ENCODE assay signal across 1 cellular context in the genomic region with DNA sequence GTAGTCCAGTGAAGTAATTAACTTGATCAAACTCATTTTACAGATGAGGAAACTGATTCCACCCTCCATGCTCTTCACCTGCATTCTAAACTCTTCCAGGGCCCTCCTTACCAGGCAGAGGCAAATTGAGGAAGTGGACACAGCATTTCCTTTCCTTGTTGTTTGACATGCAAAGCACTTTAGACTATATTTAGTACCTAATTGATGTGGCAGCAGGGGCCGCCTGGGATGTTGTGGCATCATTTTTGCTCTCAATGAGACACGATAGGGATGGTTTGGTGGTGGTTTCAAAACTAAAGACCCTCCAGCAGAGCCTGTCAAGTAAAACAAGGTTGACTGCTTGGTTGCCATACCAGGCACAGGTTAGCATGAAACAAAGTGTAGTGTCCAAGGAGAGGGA.
TF ChIP-seq lines count a peak whose summit lies in the region.

No MANE protein-coding gene starts in this region.

TF ChIP-seq in GM12878, 131 proteins besides CTCF, POLR2A, EP300 and RAD21 (continued from another document and continues in another):
- TF ChIP-seq ZNF207 (IDR thresholded peaks at IDR 0.05; ENCODE audit: borderline replicate concordance) (no peak), CBX3 (IDR thresholded peaks at IDR 0.05; ENCODE audit: borderline replicate concordance, low read depth) (no peak), CREB1 (IDR thresholded peaks at IDR 0.05; ENCODE audit: low read depth) (0 out of 2 replicates have a peak, but pooled peaks have one; percentile 29), RCOR1 (conservative IDR thresholded peaks at IDR 0.05; ENCODE audit: low read depth, low read length) (peak; percentile 77; the same call in 1 of the 2 replicates), DPF2 (IDR thresholded peaks at IDR 0.05) (peak; percentile 68), TBL1XR1 (IDR thresholded peaks at IDR 0.05; ENCODE audit: low read depth, low read length) (peak; percentile 66; the same call in 1 of the 2 replicates), GABPA (IDR thresholded peaks at IDR 0.05; ENCODE audit: low read depth) (0 out of 2 replicates have a peak, but pooled peaks have one; percentile 17), JUNB (IDR thresholded peaks at IDR 0.05) (peak; percentile 15; the same call in 1 of the 2 replicates), BACH1 (IDR thresholded peaks at IDR 0.05; ENCODE audit: borderline replicate concordance) (peak; percentile 35; the same call in 1 of the 2 replicates), PML (IDR thresholded peaks at IDR 0.05; ENCODE audit: low read length) (peak; percentile 61; the same call in 1 of the 2 replicates), IKZF2 (IDR thresholded peaks at IDR 0.05) (peak; percentile 91 to 94), SPI1 (IDR thresholded peaks at IDR 0.05; ENCODE audit: borderline replicate concordance, insufficient read depth, low read depth, low read length) (peak; percentile 99), IKZF1 (conservative IDR thresholded peaks at IDR 0.05) (peak; percentile 93), BCL11A (IDR thresholded peaks at IDR 0.05; ENCODE audit: low read depth, low read length) (peak; percentile 72; the same call in 1 of the 2 replicates), POLR2AphosphoS2 (IDR thresholded peaks at IDR 0.05; ENCODE audit: low read depth, low read length) (0 out of 2 replicates have a peak, but pooled peaks have one; percentile 65), EED (IDR thresholded peaks at IDR 0.05; ENCODE audit: low read depth) (peak; percentile 91), MTA2 (IDR thresholded peaks at IDR 0.05; ENCODE audit: low read depth) (peak; percentile 75), ATF7 (IDR thresholded peaks at IDR 0.05; ENCODE audit: low read depth) (peak; percentile 43; the same call in 1 of the 2 replicates), POLR2AphosphoS5 (IDR thresholded peaks at IDR 0.05; ENCODE audit: low read length) (peak; percentile 65; the same call in 1 of the 2 replicates), RUNX3 (IDR thresholded peaks at IDR 0.05; ENCODE audit: low read length) (peak; percentile 89)
- TF ChIP-seq, protein P1, sequence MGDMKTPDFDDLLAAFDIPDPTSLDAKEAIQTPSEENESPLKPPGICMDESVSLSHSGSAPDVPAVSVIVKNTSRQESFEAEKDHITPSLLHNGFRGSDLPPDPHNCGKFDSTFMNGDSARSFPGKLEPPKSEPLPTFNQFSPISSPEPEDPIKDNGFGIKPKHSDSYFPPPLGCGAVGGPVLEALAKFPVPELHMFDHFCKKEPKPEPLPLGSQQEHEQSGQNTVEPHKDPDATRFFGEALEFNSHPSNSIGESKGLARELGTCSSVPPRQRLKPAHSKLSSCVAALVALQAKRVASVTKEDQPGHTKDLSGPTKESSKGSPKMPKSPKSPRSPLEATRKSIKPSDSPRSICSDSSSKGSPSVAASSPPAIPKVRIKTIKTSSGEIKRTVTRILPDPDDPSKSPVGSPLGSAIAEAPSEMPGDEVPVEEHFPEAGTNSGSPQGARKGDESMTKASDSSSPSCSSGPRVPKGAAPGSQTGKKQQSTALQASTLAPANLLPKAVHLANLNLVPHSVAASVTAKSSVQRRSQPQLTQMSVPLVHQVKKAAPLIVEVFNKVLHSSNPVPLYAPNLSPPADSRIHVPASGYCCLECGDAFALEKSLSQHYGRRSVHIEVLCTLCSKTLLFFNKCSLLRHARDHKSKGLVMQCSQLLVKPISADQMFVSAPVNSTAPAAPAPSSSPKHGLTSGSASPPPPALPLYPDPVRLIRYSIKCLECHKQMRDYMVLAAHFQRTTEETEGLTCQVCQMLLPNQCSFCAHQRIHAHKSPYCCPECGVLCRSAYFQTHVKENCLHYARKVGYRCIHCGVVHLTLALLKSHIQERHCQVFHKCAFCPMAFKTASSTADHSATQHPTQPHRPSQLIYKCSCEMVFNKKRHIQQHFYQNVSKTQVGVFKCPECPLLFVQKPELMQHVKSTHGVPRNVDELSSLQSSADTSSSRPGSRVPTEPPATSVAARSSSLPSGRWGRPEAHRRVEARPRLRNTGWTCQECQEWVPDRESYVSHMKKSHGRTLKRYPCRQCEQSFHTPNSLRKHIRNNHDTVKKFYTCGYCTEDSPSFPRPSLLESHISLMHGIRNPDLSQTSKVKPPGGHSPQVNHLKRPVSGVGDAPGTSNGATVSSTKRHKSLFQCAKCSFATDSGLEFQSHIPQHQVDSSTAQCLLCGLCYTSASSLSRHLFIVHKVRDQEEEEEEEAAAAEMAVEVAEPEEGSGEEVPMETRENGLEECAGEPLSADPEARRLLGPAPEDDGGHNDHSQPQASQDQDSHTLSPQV (IDR thresholded peaks at IDR 0.05), result no peak
- TF ChIP-seq, protein P2, sequence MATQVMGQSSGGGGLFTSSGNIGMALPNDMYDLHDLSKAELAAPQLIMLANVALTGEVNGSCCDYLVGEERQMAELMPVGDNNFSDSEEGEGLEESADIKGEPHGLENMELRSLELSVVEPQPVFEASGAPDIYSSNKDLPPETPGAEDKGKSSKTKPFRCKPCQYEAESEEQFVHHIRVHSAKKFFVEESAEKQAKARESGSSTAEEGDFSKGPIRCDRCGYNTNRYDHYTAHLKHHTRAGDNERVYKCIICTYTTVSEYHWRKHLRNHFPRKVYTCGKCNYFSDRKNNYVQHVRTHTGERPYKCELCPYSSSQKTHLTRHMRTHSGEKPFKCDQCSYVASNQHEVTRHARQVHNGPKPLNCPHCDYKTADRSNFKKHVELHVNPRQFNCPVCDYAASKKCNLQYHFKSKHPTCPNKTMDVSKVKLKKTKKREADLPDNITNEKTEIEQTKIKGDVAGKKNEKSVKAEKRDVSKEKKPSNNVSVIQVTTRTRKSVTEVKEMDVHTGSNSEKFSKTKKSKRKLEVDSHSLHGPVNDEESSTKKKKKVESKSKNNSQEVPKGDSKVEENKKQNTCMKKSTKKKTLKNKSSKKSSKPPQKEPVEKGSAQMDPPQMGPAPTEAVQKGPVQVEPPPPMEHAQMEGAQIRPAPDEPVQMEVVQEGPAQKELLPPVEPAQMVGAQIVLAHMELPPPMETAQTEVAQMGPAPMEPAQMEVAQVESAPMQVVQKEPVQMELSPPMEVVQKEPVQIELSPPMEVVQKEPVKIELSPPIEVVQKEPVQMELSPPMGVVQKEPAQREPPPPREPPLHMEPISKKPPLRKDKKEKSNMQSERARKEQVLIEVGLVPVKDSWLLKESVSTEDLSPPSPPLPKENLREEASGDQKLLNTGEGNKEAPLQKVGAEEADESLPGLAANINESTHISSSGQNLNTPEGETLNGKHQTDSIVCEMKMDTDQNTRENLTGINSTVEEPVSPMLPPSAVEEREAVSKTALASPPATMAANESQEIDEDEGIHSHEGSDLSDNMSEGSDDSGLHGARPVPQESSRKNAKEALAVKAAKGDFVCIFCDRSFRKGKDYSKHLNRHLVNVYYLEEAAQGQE (IDR thresholded peaks at IDR 0.05; ENCODE audit: low read depth, low read length), result no peak
- TF ChIP-seq, protein P3, sequence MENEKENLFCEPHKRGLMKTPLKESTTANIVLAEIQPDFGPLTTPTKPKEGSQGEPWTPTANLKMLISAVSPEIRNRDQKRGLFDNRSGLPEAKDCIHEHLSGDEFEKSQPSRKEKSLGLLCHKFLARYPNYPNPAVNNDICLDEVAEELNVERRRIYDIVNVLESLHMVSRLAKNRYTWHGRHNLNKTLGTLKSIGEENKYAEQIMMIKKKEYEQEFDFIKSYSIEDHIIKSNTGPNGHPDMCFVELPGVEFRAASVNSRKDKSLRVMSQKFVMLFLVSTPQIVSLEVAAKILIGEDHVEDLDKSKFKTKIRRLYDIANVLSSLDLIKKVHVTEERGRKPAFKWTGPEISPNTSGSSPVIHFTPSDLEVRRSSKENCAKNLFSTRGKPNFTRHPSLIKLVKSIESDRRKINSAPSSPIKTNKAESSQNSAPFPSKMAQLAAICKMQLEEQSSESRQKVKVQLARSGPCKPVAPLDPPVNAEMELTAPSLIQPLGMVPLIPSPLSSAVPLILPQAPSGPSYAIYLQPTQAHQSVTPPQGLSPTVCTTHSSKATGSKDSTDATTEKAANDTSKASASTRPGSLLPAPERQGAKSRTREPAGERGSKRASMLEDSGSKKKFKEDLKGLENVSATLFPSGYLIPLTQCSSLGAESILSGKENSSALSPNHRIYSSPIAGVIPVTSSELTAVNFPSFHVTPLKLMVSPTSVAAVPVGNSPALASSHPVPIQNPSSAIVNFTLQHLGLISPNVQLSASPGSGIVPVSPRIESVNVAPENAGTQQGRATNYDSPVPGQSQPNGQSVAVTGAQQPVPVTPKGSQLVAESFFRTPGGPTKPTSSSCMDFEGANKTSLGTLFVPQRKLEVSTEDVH (IDR thresholded peaks at IDR 0.05; ENCODE audit: low read depth, partially characterized antibody), result no peak
- TF ChIP-seq, protein P4, sequence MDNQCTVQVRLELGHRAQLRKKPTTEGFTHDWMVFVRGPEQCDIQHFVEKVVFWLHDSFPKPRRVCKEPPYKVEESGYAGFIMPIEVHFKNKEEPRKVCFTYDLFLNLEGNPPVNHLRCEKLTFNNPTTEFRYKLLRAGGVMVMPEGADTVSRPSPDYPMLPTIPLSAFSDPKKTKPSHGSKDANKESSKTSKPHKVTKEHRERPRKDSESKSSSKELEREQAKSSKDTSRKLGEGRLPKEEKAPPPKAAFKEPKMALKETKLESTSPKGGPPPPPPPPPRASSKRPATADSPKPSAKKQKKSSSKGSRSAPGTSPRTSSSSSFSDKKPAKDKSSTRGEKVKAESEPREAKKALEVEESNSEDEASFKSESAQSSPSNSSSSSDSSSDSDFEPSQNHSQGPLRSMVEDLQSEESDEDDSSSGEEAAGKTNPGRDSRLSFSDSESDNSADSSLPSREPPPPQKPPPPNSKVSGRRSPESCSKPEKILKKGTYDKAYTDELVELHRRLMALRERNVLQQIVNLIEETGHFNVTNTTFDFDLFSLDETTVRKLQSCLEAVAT (IDR thresholded peaks at IDR 0.05), result no peak
- TF ChIP-seq, protein P5, sequence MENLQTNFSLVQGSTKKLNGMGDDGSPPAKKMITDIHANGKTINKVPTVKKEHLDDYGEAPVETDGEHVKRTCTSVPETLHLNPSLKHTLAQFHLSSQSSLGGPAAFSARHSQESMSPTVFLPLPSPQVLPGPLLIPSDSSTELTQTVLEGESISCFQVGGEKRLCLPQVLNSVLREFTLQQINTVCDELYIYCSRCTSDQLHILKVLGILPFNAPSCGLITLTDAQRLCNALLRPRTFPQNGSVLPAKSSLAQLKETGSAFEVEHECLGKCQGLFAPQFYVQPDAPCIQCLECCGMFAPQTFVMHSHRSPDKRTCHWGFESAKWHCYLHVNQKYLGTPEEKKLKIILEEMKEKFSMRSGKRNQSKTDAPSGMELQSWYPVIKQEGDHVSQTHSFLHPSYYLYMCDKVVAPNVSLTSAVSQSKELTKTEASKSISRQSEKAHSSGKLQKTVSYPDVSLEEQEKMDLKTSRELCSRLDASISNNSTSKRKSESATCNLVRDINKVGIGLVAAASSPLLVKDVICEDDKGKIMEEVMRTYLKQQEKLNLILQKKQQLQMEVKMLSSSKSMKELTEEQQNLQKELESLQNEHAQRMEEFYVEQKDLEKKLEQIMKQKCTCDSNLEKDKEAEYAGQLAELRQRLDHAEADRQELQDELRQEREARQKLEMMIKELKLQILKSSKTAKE (IDR thresholded peaks at IDR 0.05; ENCODE audit: low read depth, poor library complexity, severe bottlenecking), result peak; percentile 32
- TF ChIP-seq, protein P6, sequence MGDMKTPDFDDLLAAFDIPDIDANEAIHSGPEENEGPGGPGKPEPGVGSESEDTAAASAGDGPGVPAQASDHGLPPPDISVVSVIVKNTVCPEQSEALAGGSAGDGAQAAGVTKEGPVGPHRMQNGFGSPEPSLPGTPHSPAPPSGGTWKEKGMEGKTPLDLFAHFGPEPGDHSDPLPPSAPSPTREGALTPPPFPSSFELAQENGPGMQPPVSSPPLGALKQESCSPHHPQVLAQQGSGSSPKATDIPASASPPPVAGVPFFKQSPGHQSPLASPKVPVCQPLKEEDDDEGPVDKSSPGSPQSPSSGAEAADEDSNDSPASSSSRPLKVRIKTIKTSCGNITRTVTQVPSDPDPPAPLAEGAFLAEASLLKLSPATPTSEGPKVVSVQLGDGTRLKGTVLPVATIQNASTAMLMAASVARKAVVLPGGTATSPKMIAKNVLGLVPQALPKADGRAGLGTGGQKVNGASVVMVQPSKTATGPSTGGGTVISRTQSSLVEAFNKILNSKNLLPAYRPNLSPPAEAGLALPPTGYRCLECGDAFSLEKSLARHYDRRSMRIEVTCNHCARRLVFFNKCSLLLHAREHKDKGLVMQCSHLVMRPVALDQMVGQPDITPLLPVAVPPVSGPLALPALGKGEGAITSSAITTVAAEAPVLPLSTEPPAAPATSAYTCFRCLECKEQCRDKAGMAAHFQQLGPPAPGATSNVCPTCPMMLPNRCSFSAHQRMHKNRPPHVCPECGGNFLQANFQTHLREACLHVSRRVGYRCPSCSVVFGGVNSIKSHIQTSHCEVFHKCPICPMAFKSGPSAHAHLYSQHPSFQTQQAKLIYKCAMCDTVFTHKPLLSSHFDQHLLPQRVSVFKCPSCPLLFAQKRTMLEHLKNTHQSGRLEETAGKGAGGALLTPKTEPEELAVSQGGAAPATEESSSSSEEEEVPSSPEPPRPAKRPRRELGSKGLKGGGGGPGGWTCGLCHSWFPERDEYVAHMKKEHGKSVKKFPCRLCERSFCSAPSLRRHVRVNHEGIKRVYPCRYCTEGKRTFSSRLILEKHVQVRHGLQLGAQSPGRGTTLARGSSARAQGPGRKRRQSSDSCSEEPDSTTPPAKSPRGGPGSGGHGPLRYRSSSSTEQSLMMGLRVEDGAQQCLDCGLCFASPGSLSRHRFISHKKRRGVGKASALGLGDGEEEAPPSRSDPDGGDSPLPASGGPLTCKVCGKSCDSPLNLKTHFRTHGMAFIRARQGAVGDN (IDR thresholded peaks at IDR 0.05), result peak; percentile 55
- TF ChIP-seq, protein P7, sequence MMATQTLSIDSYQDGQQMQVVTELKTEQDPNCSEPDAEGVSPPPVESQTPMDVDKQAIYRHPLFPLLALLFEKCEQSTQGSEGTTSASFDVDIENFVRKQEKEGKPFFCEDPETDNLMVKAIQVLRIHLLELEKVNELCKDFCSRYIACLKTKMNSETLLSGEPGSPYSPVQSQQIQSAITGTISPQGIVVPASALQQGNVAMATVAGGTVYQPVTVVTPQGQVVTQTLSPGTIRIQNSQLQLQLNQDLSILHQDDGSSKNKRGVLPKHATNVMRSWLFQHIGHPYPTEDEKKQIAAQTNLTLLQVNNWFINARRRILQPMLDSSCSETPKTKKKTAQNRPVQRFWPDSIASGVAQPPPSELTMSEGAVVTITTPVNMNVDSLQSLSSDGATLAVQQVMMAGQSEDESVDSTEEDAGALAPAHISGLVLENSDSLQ (IDR thresholded peaks at IDR 0.05), result peak; percentile 70; the same call in 1 of the 2 replicates
- TF ChIP-seq, protein P8, sequence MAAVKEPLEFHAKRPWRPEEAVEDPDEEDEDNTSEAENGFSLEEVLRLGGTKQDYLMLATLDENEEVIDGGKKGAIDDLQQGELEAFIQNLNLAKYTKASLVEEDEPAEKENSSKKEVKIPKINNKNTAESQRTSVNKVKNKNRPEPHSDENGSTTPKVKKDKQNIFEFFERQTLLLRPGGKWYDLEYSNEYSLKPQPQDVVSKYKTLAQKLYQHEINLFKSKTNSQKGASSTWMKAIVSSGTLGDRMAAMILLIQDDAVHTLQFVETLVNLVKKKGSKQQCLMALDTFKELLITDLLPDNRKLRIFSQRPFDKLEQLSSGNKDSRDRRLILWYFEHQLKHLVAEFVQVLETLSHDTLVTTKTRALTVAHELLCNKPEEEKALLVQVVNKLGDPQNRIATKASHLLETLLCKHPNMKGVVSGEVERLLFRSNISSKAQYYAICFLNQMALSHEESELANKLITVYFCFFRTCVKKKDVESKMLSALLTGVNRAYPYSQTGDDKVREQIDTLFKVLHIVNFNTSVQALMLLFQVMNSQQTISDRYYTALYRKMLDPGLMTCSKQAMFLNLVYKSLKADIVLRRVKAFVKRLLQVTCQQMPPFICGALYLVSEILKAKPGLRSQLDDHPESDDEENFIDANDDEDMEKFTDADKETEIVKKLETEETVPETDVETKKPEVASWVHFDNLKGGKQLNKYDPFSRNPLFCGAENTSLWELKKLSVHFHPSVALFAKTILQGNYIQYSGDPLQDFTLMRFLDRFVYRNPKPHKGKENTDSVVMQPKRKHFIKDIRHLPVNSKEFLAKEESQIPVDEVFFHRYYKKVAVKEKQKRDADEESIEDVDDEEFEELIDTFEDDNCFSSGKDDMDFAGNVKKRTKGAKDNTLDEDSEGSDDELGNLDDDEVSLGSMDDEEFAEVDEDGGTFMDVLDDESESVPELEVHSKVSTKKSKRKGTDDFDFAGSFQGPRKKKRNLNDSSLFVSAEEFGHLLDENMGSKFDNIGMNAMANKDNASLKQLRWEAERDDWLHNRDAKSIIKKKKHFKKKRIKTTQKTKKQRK (IDR thresholded peaks at IDR 0.05; ENCODE audit: low read depth, low read length), result no peak
